ENCODE assay signal across 7 cellular contexts in the genomic region with DNA sequence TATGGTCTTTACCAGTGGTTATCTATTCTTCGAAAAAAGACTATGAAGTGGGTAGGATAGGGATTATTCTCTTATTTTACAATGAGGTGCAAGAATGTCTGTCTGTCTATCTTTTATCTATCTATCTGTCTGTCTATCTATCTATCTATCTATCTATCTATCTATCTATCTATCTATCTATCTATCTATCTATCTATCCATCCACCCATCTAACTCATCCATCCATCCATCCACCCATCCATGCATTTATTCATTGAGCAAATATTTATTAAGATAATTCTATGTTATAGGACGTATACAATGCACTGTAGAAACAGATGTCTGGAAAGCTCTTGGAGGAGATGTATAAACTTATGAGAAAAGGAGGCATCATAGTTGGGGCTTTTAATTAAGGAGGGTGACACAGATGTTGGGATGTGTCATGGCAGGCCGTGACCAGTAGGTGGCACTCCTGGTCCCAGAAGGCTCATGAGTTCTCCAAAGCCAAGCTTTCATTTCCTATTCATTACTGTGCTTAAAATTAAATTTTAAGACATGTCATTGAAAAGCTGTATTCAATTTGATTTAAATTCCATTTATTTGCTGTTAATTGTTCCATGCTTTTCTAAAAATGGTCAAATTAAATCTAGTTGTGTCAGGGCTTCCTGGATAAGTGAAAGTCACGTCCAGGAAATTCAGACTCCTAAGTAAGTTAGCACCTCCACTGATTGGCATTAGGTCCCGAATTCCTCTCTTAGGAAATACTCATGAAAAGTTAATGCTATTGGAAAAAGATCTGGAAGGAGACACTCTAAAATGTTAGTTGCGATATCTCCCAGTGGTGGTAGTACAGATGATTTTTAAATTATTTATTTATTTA. TPM values are rescaled to one million over a fixed set of nuclear protein-coding genes. Genes with fewer than 3 reads are reported as not detected.
A peak's percentile ranks its signal among the peaks of the same experiment; 100 is the strongest.
DNase-seq lines count a peak whose midpoint lies in the region; TF ChIP-seq lines count a peak whose summit lies in the region.

No MANE protein-coding gene starts in this region.

- H3K18ac ChIP-seq in mesendoderm (ENCODE audit: low read length) = no peak overlapping the region

- H3K79me1 ChIP-seq in mesendoderm (ENCODE audit: low read length) = no peaks in the 10 kb centered on the region

- H3K4me2 ChIP-seq in mesendoderm (ENCODE audit: low read length) = no peak overlapping the region

- peaks cover 4% of the 10 kb centered on the region for H3K4me1 ChIP-seq in mesendoderm (ENCODE audit: control insufficient read depth, low read depth, low read length)

- no peaks in the 10 kb centered on the region for H3K27me3 ChIP-seq in GM06990 (replicated peaks; ENCODE audit: control insufficient read depth, insufficient read depth, low read length)
- no peaks in the 10 kb centered on the region for H3K27me3 ChIP-seq in mesendoderm (ENCODE audit: insufficient read depth, low read length, poor library complexity)

- H3K4me3 ChIP-seq in GM06990 (replicated peaks; ENCODE audit: low read depth, low read length) (no peak overlapping the region), HFF-Myc (replicated peaks; ENCODE audit: low read depth, low read length) (no peak overlapping the region), mesendoderm (ENCODE audit: low read length) (no peak overlapping the region)

- no peak overlapping the region for H3K27ac ChIP-seq in mesendoderm (ENCODE audit: low read depth, low read length)

- H3K56ac ChIP-seq in mesendoderm (ENCODE audit: low read length) = no peak overlapping the region

- TF ChIP-seq CTCF in GM06990 (IDR thresholded peaks at IDR 0.05; ENCODE audit: insufficient read depth, low read length, poor library complexity, severe bottlenecking) = peak; percentile 95
- peak; percentile 95 for TF ChIP-seq CTCF in HFF-Myc (IDR thresholded peaks at IDR 0.05; ENCODE audit: low read depth, low read length, missing control alignments)

- H3K36me3 ChIP-seq in GM06990 (ENCODE audit: control insufficient read depth, insufficient read depth, low read length) (no peaks in the 10 kb centered on the region), mesendoderm (ENCODE audit: control insufficient read depth, insufficient read depth, low read length) (no peaks in the 10 kb centered on the region)

- WGBS in mesendoderm (ENCODE audit: extremely low coverage, insufficient coverage, low lambda C conversion rate) = no CpG with 5 or more reads among the region's 6 CpGs

- peak; percentile 24 for DNase-seq in GM06990 (ENCODE audit: extremely low read depth, insufficient read length)
- DNase-seq in HFF-Myc (ENCODE audit: extremely low read depth, low read depth) = no peak
- DNase-seq in NCI-H2227 (lab: John Stamatoyannopoulos, UW; ENCODE audit: unreplicated experiment) = peak; percentile 73
- peak; percentile 77 to 78 for DNase-seq in activated CD4-positive, alpha-beta T cell treated with anti-CD3 and anti-CD28 coated beads, Interleukin-2, amount 50 U/mL, for 48 hours
- peak; percentile 69 for DNase-seq in ecto neural progenitor cell (ENCODE audit: low spot score)
- peak; percentile 50 for DNase-seq in mesendoderm
- peak; percentile 49 to 59 for DNase-seq in stimulated activated CD8-positive, alpha-beta memory T cell treated with anti-CD3 and anti-CD28 coated beads, Interleukin-2, amount 100 ng/mL, for 48 hours (ENCODE audit: low read depth in 2 of 2)

- no peak overlapping the region for H2AK5ac ChIP-seq in mesendoderm (ENCODE audit: low read length)

- no peak overlapping the region for H3K4ac ChIP-seq in mesendoderm (ENCODE audit: low read depth, low read length)

- no peak overlapping the region for H4K8ac ChIP-seq in mesendoderm (ENCODE audit: low read depth, low read length)

- no peak overlapping the region for H4K5ac ChIP-seq in mesendoderm (ENCODE audit: low read length)

- no peak overlapping the region for H2BK15ac ChIP-seq in mesendoderm (replicated peaks; ENCODE audit: low read depth)

- no peak overlapping the region for H2BK120ac ChIP-seq in mesendoderm (ENCODE audit: low read depth, low read length)

- no peak overlapping the region for H3K9ac ChIP-seq in mesendoderm (ENCODE audit: low read length)

- no peaks in the 10 kb centered on the region for H3K79me2 ChIP-seq in mesendoderm (ENCODE audit: control insufficient read depth, insufficient read depth, low read length)

- no peak overlapping the region for H3K23ac ChIP-seq in mesendoderm (ENCODE audit: low read length)

- H2BK5ac ChIP-seq in mesendoderm (ENCODE audit: low read length) = no peak overlapping the region

RNA-seq across cellular contexts. Expression of a gene that starts 19.0 kb away (rescaled TPM):
- polyA plus RNA-seq in mesendoderm (2013, experiment 1 of 2) = 12.0 TPM
- 12.9 TPM for polyA plus RNA-seq in mesendoderm (2013, experiment 2 of 2)

RNA-seq across cellular contexts. Expression of a gene that starts 57.9 kb away (rescaled TPM):
- polyA plus RNA-seq in mesendoderm (2013, experiment 1 of 2) = not detected
- not detected for polyA plus RNA-seq in mesendoderm (2013, experiment 2 of 2)
